11 cellular contexts compared by ENCODE assay signal in the genomic region with DNA sequence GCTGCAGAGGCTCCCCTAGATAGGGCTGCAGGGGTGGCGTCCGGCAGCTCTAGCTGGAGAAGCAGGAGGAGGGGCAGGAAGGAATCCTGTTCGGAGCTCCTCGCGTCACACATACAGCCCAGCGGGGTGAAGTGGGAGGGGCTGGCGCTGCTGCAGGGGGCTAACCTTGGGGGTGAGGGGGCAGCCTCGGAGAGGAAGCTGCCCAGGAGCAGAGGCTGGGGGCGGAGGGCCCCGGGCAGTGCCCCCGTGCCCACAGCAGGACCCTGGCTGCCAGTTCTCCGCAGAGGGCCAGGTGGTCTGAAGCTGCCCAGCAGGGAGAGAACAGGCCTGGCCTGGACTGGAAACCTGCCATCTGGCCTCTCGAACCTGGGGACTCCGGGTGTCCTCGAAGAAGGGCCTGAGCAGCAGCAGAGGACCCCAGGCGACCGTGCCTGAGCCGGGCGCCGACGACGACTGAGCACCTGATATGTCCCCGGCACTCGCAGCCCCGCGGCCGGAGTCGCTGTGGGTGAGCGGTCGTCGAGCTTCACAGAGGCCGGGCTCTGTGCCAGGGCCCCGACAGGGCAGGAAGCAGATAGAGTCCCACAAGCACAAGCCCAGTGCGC. TPM values are rescaled to one million over a fixed set of nuclear protein-coding genes. Genes with fewer than 3 reads are reported as not detected.
A peak's percentile ranks its signal among the peaks of the same experiment; 100 is the strongest.
DNase-seq lines count a peak whose midpoint lies in the region; ATAC-seq and TF ChIP-seq lines count a peak whose summit lies in the region.
"Had no signal": no experiment of that assay in that cellular context is flagged by ENCODE, and none has a peak within 500 bp of the region (broad histone marks: within the 10 kb centered on the region; RNA-seq: fewer than 3 reads in every experiment).

No MANE protein-coding gene starts in this region.

- H3K4me1 ChIP-seq in BLaER1 treated with 17β-estradiol and CSF1 and Interleukin-3, amounts not matched to agents 10 nM and 100 nM, result peaks cover 71 to 93% (median 81%) of the 10 kb centered on the region in 10 experiments
- H3K4me1 ChIP-seq: Caco-2 had no signal

- peak overlapping the region in 1 of 10 experiments; percentile 24; a peak in 1 of 20 replicates for H3K4me3 ChIP-seq in BLaER1 treated with 17β-estradiol and CSF1 and Interleukin-3, amounts not matched to agents 10 nM and 100 nM
- H3K4me3 ChIP-seq in brain microvascular endothelial cell (ENCODE audit: low read depth, low read length), result no peak overlapping the region

- in situ Hi-C loops in brain microvascular endothelial cell (cut with HindIII; ENCODE audit: low pct_ligation_motif_present, low sequenced_read_pairs), result no loop called here

- no peak for ATAC-seq in naive thymus-derived CD8-positive, alpha-beta T cell
- no peak for ATAC-seq in HG03354 (IDR thresholded peaks at IDR 0.05; ENCODE audit: poor library complexity, severe bottlenecking, unreplicated experiment)

- H3K4me2 ChIP-seq in BLaER1 treated with 17β-estradiol and CSF1 and Interleukin-3, amounts not matched to agents 10 nM and 100 nM, result peak overlapping the region; percentile 78 to 94 (median 86)

- DNase-seq in SHP77 treated with DMSO at 0.1 percent for 48 hours (lab: John Stamatoyannopoulos, UW) (peak; percentile 23), activated gamma-delta T cell treated with Interleukin-2 at 50 U/mL for 16 hours (peak; percentile 64), dedifferentiated amniotic fluid mesenchymal stem cell (ENCODE audit: extremely low spot score) (no peak), cortex of kidney (lab: John Stamatoyannopoulos, UW) (no peak), brain microvascular endothelial cell (no peak)
- peak in 8 of 10 donors; percentile 48 to 75 (median 64) for DNase-seq in naive thymus-derived CD8-positive, alpha-beta T cell

- no peaks in the 10 kb centered on the region for H3K27me3 Mint-ChIP-seq in naive thymus-derived CD8-positive, alpha-beta T cell

- POLR2A ChIA-PET in naive thymus-derived CD8-positive, alpha-beta T cell (lab: Charles Lee), result interaction anchor here (0.8 to 5.9 kb wide), 6 partner anchors 13 to 62 kb away, joined by 3 to 62 read pairs (median 9); a partner anchor contains a TSS

- peak overlapping the region; percentile 63 to 86 (median 82) for H3K4me3 Mint-ChIP-seq in naive thymus-derived CD8-positive, alpha-beta T cell

- H3K36me3 Mint-ChIP-seq in naive thymus-derived CD8-positive, alpha-beta T cell, result peaks cover 3 to 12% (median 3%) of the 10 kb centered on the region in 3 donors

- H3K36me3 ChIP-seq in BLaER1 treated with 17β-estradiol and CSF1 and Interleukin-3, amounts not matched to agents 10 nM and 100 nM, result peaks cover 0 to 13% (median 1%) of the 10 kb centered on the region in 11 experiments; a peak in 9 of 22 replicates
- no peaks in the 10 kb centered on the region for H3K36me3 ChIP-seq in brain microvascular endothelial cell (replicated peaks)

- H3K27ac ChIP-seq in BLaER1 treated with 17β-estradiol and CSF1 and Interleukin-3, amounts not matched to agents 10 nM and 100 nM, result peak overlapping the region in 10 of 11 experiments; percentile 35 to 92 (median 87); a peak in 19 of 22 replicates
- H3K27ac ChIP-seq in brain microvascular endothelial cell, result no peak overlapping the region

- peaks cover 0 to 4% (median 0%) of the 10 kb centered on the region in 9 donors for H3K9me3 Mint-ChIP-seq in naive thymus-derived CD8-positive, alpha-beta T cell

- no peaks in the 10 kb centered on the region for H4K20me1 ChIP-seq in BLaER1 treated with 17β-estradiol and CSF1 and Interleukin-3, amounts not matched to agents 10 nM and 100 nM

- peaks cover 2 to 14% (median 6%) of the 10 kb centered on the region in 11 experiments for H3K9me3 ChIP-seq in BLaER1 treated with 17β-estradiol and CSF1 and Interleukin-3, amounts not matched to agents 10 nM and 100 nM (replicated peaks in 1 of 11)
- H3K9me3 ChIP-seq: Caco-2 had no signal

- peak overlapping the region; percentile 29 to 73 (median 68); a peak in 17 of 22 replicates for H3K9ac ChIP-seq in BLaER1 treated with 17β-estradiol and CSF1 and Interleukin-3, amounts not matched to agents 10 nM and 100 nM

- H3K4me1 Mint-ChIP-seq in naive thymus-derived CD8-positive, alpha-beta T cell, result peaks cover 30 to 66% (median 65%) of the 10 kb centered on the region in 4 donors

- no peaks in the 10 kb centered on the region for H3K27me3 ChIP-seq in BLaER1 treated with 17β-estradiol and CSF1 and Interleukin-3, amounts not matched to agents 10 nM and 100 nM
- no peaks in the 10 kb centered on the region for H3K27me3 ChIP-seq in brain microvascular endothelial cell (replicated peaks)

- H3K27ac Mint-ChIP-seq in naive thymus-derived CD8-positive, alpha-beta T cell, result peak overlapping the region; percentile 94 to 99 (median 98)

- TF ChIP-seq CTCF in brain microvascular endothelial cell (IDR thresholded peaks at IDR 0.05; ENCODE audit: low read depth, low read length, missing control alignments), result no peak

RNA-seq across cellular contexts. Expression of a gene that starts 2.5 kb away (rescaled TPM):
- 1 to 10 TPM; 8.9 to 9.8 TPM for total RNA-seq in naive thymus-derived CD8-positive, alpha-beta T cell
- polyA plus RNA-seq in naive thymus-derived CD8-positive, alpha-beta T cell, result 1 to 10 TPM; 1.3 to 1.7 (median 1.6) TPM
- total RNA-seq: SK-MEL-5 had no signal

RNA-seq across cellular contexts. Expression of a gene that starts 36.2 kb away (rescaled TPM):
- total RNA-seq in naive thymus-derived CD8-positive, alpha-beta T cell, result 10 to 100 TPM; 91.1 to 93.2 TPM
- polyA plus RNA-seq in naive thymus-derived CD8-positive, alpha-beta T cell, result 10 to 100 TPM in 1 of 3 donors, 1 to 10 TPM in 2; 6.7 to 21.4 (median 9.8) TPM

RNA-seq across cellular contexts. Expression of a gene that starts 54.4 kb away (rescaled TPM):
- total RNA-seq in naive thymus-derived CD8-positive, alpha-beta T cell, result 100 to 1,000 TPM; 121 to 123 TPM
- 10 to 100 TPM; 17.8 to 67.0 (median 39.8) TPM for polyA plus RNA-seq in naive thymus-derived CD8-positive, alpha-beta T cell

RNA-seq across cellular contexts. Expression of a gene that starts 60.0 kb away (rescaled TPM):
- total RNA-seq in naive thymus-derived CD8-positive, alpha-beta T cell, result not detected
- polyA plus RNA-seq in naive thymus-derived CD8-positive, alpha-beta T cell, result not detected
- total RNA-seq: Caco-2, lower leg skin, SK-MEL-5 had no signal

Comparison
In these comparisons a context has a peak if more than half of its experiments do, and no peak if none do; other contexts are left out.
1. DNase-seq: peak in SHP77 treated with DMSO at 0.1 percent for 48 hours (single experiment), activated gamma-delta T cell treated with Interleukin-2 at 50 U/mL for 16 hours (single experiment) and naive thymus-derived CD8-positive, alpha-beta T cell (8 of 10); none in dedifferentiated amniotic fluid mesenchymal stem cell (single experiment), cortex of kidney (single experiment) and brain microvascular endothelial cell (single experiment).